21 cellular contexts compared by ENCODE assay signal in the genomic region with DNA sequence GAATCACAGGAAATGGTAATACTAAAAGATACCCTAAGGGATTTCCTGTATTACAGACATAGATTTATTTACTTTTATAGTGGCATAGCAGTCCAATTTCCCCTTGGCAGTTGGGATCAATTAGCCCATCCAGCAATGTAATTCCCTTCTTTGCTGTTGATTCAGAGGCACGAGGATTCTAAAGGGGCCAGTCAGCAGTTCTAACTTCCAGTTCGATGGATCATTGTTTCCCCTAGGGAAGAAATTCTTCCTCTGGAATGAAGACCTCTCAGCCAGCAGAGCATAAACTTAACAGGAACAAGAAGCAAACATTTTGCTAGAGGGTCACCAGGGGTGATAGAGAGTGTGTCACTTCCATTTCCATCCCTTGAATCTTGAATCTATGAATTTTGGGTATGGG.
"Had no signal": no experiment of that assay in that cellular context is flagged by ENCODE, and none has a peak within 500 bp of the region (broad histone marks: within the 10 kb centered on the region; RNA-seq: fewer than 3 reads in every experiment).

No MANE protein-coding gene starts in this region.

- H3K27me3 ChIP-seq: esophagus squamous epithelium, gastrocnemius medialis, left lung, testis, vagina had no signal

- DNase-seq: activated CD4-positive, alpha-beta memory T cell treated with anti-CD3 and anti-CD28 coated beads for 36 hours; activated CD4-positive, alpha-beta T cell treated with anti-CD3 and anti-CD28 coated beads for 36 hours; activated naive CD4-positive, alpha-beta T cell treated with anti-CD3 and anti-CD28 coated beads, Interleukin-2, amount 10 ng/mL, durations not matched to agents 7 days and 5 days; activated T-cell treated with anti-CD3 and anti-CD28 coated beads, Interleukin-2, amount 50 U/mL, for 48 hours; amygdala; cerebellar nuclear complex; esophagus squamous epithelium; gastrocnemius medialis; hippocampal formation; kidney glomerular epithelial cell; left lung; natural killer cell; right cardiac atrium; stimulated activated CD4-positive, alpha-beta T cell treated with anti-CD3 and anti-CD28 coated beads, Interleukin-12 subunit alpha, Interleukin-12 subunit beta, amount 100 ng/mL, for 4 hours; stimulated activated CD4-positive, alpha-beta T cell treated with anti-CD3 and anti-CD28 coated beads, Interleukin-4, amount 100 ng/mL, for 4 hours; T1000; testis had no signal

- H3K27ac ChIP-seq: coronary artery, esophagus squamous epithelium, gastrocnemius medialis, left lung, testis, vagina had no signal

- H3K36me3 ChIP-seq: esophagus squamous epithelium, gastrocnemius medialis, left lung, vagina had no signal

- ATAC-seq: activated CD4-positive, alpha-beta T cell treated with anti-CD3 and anti-CD28 coated beads for 36 hours; gastrocnemius medialis; left lung; natural killer cell; right cardiac atrium; WTC11 had no signal

- H3K9me3 ChIP-seq: esophagus squamous epithelium, gastrocnemius medialis, left lung, testis, vagina had no signal

- H3K4me3 ChIP-seq: coronary artery, esophagus squamous epithelium, gastrocnemius medialis, left lung, lung, testis, vagina had no signal

- H3K4me1 ChIP-seq: esophagus squamous epithelium, gastrocnemius medialis, left lung, testis, vagina had no signal
